ENCODE assay signal across 21 cellular contexts in genomic region chr3:159982442-159982841, GRCh38. TPM values are rescaled to one million over a fixed set of nuclear protein-coding genes. Genes with fewer than 3 reads are reported as not detected.
"Had no signal": no experiment of that assay in that cellular context is flagged by ENCODE, and none has a peak within 500 bp of the region (broad histone marks: within the 10 kb centered on the region; RNA-seq: fewer than 3 reads in every experiment).

No MANE protein-coding gene starts in this region.

- H3K4me1 Mint-ChIP-seq: nephron had no signal

- H3K36me3 ChIP-seq: ascending aorta, cardiac muscle cell, prostate gland, transverse colon had no signal

- H3K27ac ChIP-seq: ascending aorta, cardiac muscle cell, coronary artery, foreskin keratinocyte, prostate gland, transverse colon had no signal

- H3K9me3 Mint-ChIP-seq: activated CD4-positive, alpha-beta memory T cell treated with anti-CD3 and anti-CD28 coated beads, Interleukin-2, amount 10 ng/mL, durations not matched to agents 7 days and 5 days; activated naive CD4-positive, alpha-beta T cell treated with anti-CD3 and anti-CD28 coated beads, Interleukin-2, amount 10 ng/mL, durations not matched to agents 7 days and 5 days; activated T-cell treated with anti-CD3 and anti-CD28 coated beads, Interleukin-2, amount 50 U/mL, for 24 hours; memory B cell; T-cell had no signal

- H3K4me3 ChIP-seq: ascending aorta, cardiac muscle cell, coronary artery, prostate gland, transverse colon had no signal

- H3K4me1 ChIP-seq: ascending aorta, foreskin keratinocyte, prostate gland had no signal

- H3K27ac Mint-ChIP-seq: activated CD4-positive, alpha-beta memory T cell treated with anti-CD3 and anti-CD28 coated beads, Interleukin-2, amount 10 ng/mL, durations not matched to agents 7 days and 5 days; activated naive CD4-positive, alpha-beta T cell treated with anti-CD3 and anti-CD28 coated beads, Interleukin-2, amount 10 ng/mL, durations not matched to agents 7 days and 5 days; activated T-cell treated with anti-CD3 and anti-CD28 coated beads, Interleukin-2, amount 50 U/mL, for 24 hours; memory B cell; nephron; T-cell had no signal

- DNase-seq: activated CD4-positive, alpha-beta memory T cell treated with anti-CD3 and anti-CD28 coated beads, Interleukin-2, amount 10 ng/mL, durations not matched to agents 7 days and 5 days; activated CD4-positive, alpha-beta T cell treated with anti-CD3 and anti-CD28 coated beads for 1 hour; activated naive CD4-positive, alpha-beta T cell treated with anti-CD3 and anti-CD28 coated beads, Interleukin-2, amount 10 ng/mL, durations not matched to agents 7 days and 5 days; activated T-cell treated with anti-CD3 and anti-CD28 coated beads, Interleukin-2, amount 50 U/mL, for 24 hours; foreskin keratinocyte; glutamatergic neuron; hypothalamus; kidney glomerular epithelial cell; left ventricle myocardium superior; right cardiac atrium; small intestine; stimulated activated naive CD8-positive, alpha-beta T cell treated with anti-CD3 and anti-CD28 coated beads, Interleukin-15, Interleukin-2, amounts not matched to agents 100 U/mL and 50 U/mL, for 24 hours; T-cell; T1000; transverse colon had no signal

- H3K9me3 ChIP-seq: ascending aorta, prostate gland, transverse colon had no signal

- H3K27me3 ChIP-seq: ascending aorta, cardiac muscle cell, transverse colon had no signal

- H3K4me3 Mint-ChIP-seq: activated CD4-positive, alpha-beta memory T cell treated with anti-CD3 and anti-CD28 coated beads, Interleukin-2, amount 10 ng/mL, durations not matched to agents 7 days and 5 days; activated naive CD4-positive, alpha-beta T cell treated with anti-CD3 and anti-CD28 coated beads, Interleukin-2, amount 10 ng/mL, durations not matched to agents 7 days and 5 days; activated T-cell treated with anti-CD3 and anti-CD28 coated beads, Interleukin-2, amount 50 U/mL, for 24 hours; memory B cell; nephron; T-cell had no signal

- H3K36me3 Mint-ChIP-seq: activated naive CD4-positive, alpha-beta T cell treated with anti-CD3 and anti-CD28 coated beads, Interleukin-2, amount 10 ng/mL, durations not matched to agents 7 days and 5 days; memory B cell; T-cell had no signal

RNA-seq across cellular contexts. Expression of gene IL12A, which starts 6.2 kb away (rescaled TPM):
- total RNA-seq: ascending aorta had no signal
